In genomic region chr1:110034040-110034450, GRCh38 we compare ENCODE assay signal across 1 cellular context.
TF ChIP-seq lines count a peak whose summit lies in the region.

No MANE protein-coding gene starts in this region.

TF ChIP-seq in GM12878, 131 proteins besides CTCF, POLR2A, EP300 and RAD21:
- TF ChIP-seq IRF4 (IDR thresholded peaks at IDR 0.05; ENCODE audit: low read depth, low read length): no peak
- TF ChIP-seq, protein P1, sequence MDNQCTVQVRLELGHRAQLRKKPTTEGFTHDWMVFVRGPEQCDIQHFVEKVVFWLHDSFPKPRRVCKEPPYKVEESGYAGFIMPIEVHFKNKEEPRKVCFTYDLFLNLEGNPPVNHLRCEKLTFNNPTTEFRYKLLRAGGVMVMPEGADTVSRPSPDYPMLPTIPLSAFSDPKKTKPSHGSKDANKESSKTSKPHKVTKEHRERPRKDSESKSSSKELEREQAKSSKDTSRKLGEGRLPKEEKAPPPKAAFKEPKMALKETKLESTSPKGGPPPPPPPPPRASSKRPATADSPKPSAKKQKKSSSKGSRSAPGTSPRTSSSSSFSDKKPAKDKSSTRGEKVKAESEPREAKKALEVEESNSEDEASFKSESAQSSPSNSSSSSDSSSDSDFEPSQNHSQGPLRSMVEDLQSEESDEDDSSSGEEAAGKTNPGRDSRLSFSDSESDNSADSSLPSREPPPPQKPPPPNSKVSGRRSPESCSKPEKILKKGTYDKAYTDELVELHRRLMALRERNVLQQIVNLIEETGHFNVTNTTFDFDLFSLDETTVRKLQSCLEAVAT (IDR thresholded peaks at IDR 0.05): peak; percentile 99
- TF ChIP-seq ATF2 (IDR thresholded peaks at IDR 0.05; ENCODE audit: low read length): no peak
- TF ChIP-seq, protein P2, sequence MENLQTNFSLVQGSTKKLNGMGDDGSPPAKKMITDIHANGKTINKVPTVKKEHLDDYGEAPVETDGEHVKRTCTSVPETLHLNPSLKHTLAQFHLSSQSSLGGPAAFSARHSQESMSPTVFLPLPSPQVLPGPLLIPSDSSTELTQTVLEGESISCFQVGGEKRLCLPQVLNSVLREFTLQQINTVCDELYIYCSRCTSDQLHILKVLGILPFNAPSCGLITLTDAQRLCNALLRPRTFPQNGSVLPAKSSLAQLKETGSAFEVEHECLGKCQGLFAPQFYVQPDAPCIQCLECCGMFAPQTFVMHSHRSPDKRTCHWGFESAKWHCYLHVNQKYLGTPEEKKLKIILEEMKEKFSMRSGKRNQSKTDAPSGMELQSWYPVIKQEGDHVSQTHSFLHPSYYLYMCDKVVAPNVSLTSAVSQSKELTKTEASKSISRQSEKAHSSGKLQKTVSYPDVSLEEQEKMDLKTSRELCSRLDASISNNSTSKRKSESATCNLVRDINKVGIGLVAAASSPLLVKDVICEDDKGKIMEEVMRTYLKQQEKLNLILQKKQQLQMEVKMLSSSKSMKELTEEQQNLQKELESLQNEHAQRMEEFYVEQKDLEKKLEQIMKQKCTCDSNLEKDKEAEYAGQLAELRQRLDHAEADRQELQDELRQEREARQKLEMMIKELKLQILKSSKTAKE (IDR thresholded peaks at IDR 0.05; ENCODE audit: low read depth, poor library complexity, severe bottlenecking): peak; percentile 34
- TF ChIP-seq NR2C1 (IDR thresholded peaks at IDR 0.05): no peak
- peak; percentile 29 for TF ChIP-seq E2F8 (IDR thresholded peaks at IDR 0.05; ENCODE audit: low read depth, partially characterized antibody)
- TF ChIP-seq POLR2AphosphoS2 (IDR thresholded peaks at IDR 0.05; ENCODE audit: low read depth, low read length): peak; percentile 12; the same call in 1 of the 2 replicates
- TF ChIP-seq ZNF24 (IDR thresholded peaks at IDR 0.05): peak; percentile 72; the same call in 1 of the 2 replicates
- TF ChIP-seq ZBTB11 (CRISPR knock-in tag; IDR thresholded peaks at IDR 0.05): no peak
- 0 out of 2 replicates have a peak, but pooled peaks have one; percentile 52 for TF ChIP-seq STAT3 (IDR thresholded peaks at IDR 0.05; ENCODE audit: low read depth, low read length)
- TF ChIP-seq EED (IDR thresholded peaks at IDR 0.05; ENCODE audit: low read depth): no peak
- no peak for TF ChIP-seq NKRF (conservative IDR thresholded peaks at IDR 0.05)
